Comparison of ENCODE assay signal across 18 cellular contexts in the genomic region with DNA sequence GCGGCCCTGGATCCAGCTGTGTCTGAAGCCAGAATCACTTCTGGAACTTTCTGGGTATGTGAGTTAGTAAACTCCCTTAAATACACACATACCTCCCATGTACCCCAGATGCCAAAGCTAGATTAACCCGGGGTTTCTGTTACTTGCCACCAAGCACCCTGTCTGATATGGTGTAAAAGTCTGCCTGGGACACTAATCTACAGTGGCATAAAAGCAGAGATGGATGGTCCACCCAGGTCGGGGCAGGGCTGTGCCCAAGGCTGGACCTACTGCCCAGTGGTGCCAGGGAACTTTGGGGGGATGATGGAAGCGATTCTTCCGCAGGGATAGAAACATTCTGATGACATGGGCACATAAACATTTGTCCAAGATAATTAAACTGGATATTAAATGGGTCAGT. TPM values are rescaled to one million over a fixed set of nuclear protein-coding genes. Genes with fewer than 3 reads are reported as not detected.
DNase-seq lines count a peak whose midpoint lies in the region; ATAC-seq, FAIRE-seq and TF ChIP-seq lines count a peak whose summit lies in the region.
"Had no signal": no experiment of that assay in that cellular context is flagged by ENCODE, and none has a peak within 500 bp of the region (broad histone marks: within the 10 kb centered on the region; RNA-seq: fewer than 3 reads in every experiment).

No MANE protein-coding gene starts in this region.

- H3K9me3 ChIP-seq in kidney (ENCODE audit: control insufficient read depth in 1 of 2, low read length in 2 of 2) (no peaks in the 10 kb centered on the region), sigmoid colon (no peaks in the 10 kb centered on the region), OCI-LY7 (ENCODE audit: low read length) (no peaks in the 10 kb centered on the region)
- H3K9me3 ChIP-seq: mucosa of descending colon had no signal

- TF ChIP-seq CTCF in natural killer cell (IDR thresholded peaks at IDR 0.05) (no peak), kidney (IDR thresholded peaks at IDR 0.05; ENCODE audit: borderline replicate concordance, extremely low read depth, insufficient read depth) (no peak), sigmoid colon (IDR thresholded peaks at IDR 0.05) (no peak), OCI-LY7 (conservative IDR thresholded peaks at IDR 0.05; ENCODE audit: low read length) (no peak)

- TF ChIP-seq POLR2A in sigmoid colon (IDR thresholded peaks at IDR 0.05), result no peak

- peak overlapping the region; percentile 73 to 89 for H3K27ac Mint-ChIP-seq in natural killer cell
- H3K27ac Mint-ChIP-seq in natural killer cell treated with Interleukin-12 subunit alpha and Interleukin-12 subunit beta and Interleukin-15 and Interleukin-18, amount 100 ng/mL, for 72 hours, result no peak overlapping the region
- H3K27ac Mint-ChIP-seq: activated T-cell treated with anti-CD3 and anti-CD28 coated beads, Interleukin-2, amount 50 U/mL, for 72 hours; stimulated activated naive CD8-positive, alpha-beta T cell treated with anti-CD3 and anti-CD28 coated beads, Interleukin-15, Interleukin-2, amounts not matched to agents 100 ng/mL and 50 ng/mL, for 24 hours; T-helper 2 cell treated with Interferon-gamma antibody and Interleukin-4, amounts not matched to agents 5 μg/mL and 100 μg/mL, for 36 hours had no signal

- H2AFZ ChIP-seq in OCI-LY7 (ENCODE audit: low read length), result no peak overlapping the region

- FAIRE-seq in kidney (lab: Jason Lieb, UNC), result no peak
- FAIRE-seq: GM18507 had no signal

- no peaks in the 10 kb centered on the region for H3K9me2 ChIP-seq in OCI-LY7 (ENCODE audit: insufficient read depth, low read length)

- H3K4me3 ChIP-seq in kidney (ENCODE audit: low read length in 2 of 2), result no peak overlapping the region
- H3K4me3 ChIP-seq in sigmoid colon, result no peak overlapping the region
- H3K4me3 ChIP-seq in OCI-LY7 (ENCODE audit: low read depth, low read length, poor library complexity, severe bottlenecking), result no peak overlapping the region
- H3K4me3 ChIP-seq: mucosa of descending colon had no signal

- H3K27me3 ChIP-seq in sigmoid colon, result no peaks in the 10 kb centered on the region

- no peak for ATAC-seq in natural killer cell
- no peak for ATAC-seq in natural killer cell treated with Interleukin-12 subunit alpha and Interleukin-12 subunit beta and Interleukin-15 and Interleukin-18, amount 100 ng/mL, for 72 hours
- ATAC-seq in stimulated activated naive CD8-positive, alpha-beta T cell treated with anti-CD3 and anti-CD28 coated beads, Interleukin-15, Interleukin-2, amounts not matched to agents 100 U/mL and 50 U/mL, for 24 hours, result no peak
- ATAC-seq: activated T-cell treated with anti-CD3 and anti-CD28 coated beads, Interleukin-2, amount 50 U/mL, for 72 hours had no signal

- peaks cover 5% of the 10 kb centered on the region in 2 donors for H3K27me3 Mint-ChIP-seq in natural killer cell (ENCODE audit: low read depth in 2 of 2)
- peaks cover 3 to 4% of the 10 kb centered on the region in 2 donors for H3K27me3 Mint-ChIP-seq in natural killer cell treated with Interleukin-12 subunit alpha and Interleukin-12 subunit beta and Interleukin-15 and Interleukin-18, amount 100 ng/mL, for 72 hours

- TF ChIP-seq EP300 in sigmoid colon (IDR thresholded peaks at IDR 0.05), result no peak

- DNase-seq in natural killer cell (no peak), kidney (peak; percentile 37), sigmoid colon (no peak), OCI-LY7 (ENCODE audit: low spot score) (no peak), Kasumi-1 (lab: John Stamatoyannopoulos, UW) (no peak)
- no peak for DNase-seq in natural killer cell treated with Interleukin-12 subunit alpha and Interleukin-12 subunit beta and Interleukin-15 and Interleukin-18, amount 100 ng/mL, for 72 hours (ENCODE audit: low spot score)
- no peak for DNase-seq in stimulated activated CD4-positive, alpha-beta T cell treated with anti-CD3 and anti-CD28 coated beads, Interleukin-12 subunit alpha, Interleukin-12 subunit beta, amount 100 ng/mL, for 4 hours
- no peak for DNase-seq in stimulated activated naive CD8-positive, alpha-beta T cell treated with anti-CD3 and anti-CD28 coated beads, Interleukin-15, Interleukin-2, amounts not matched to agents 100 U/mL and 50 U/mL, for 24 hours
- DNase-seq: activated T-cell treated with anti-CD3 and anti-CD28 coated beads, Interleukin-2, amount 50 U/mL, for 72 hours; anterior cingulate cortex; effector CD4-positive, alpha-beta T cell; NCI-H1436; NCI-H524 treated with DMSO at 0.1 percent for 48 hours had no signal

- H3K4me1 ChIP-seq in kidney (ENCODE audit: control insufficient read depth in 1 of 2, insufficient read depth in 1 of 2, low read depth in 1 of 2, low read length in 2 of 2) (peaks cover 0 to 5% of the 10 kb centered on the region in 2 donors), sigmoid colon (peaks cover 0 to 79% (median 77%) of the 10 kb centered on the region in 4 donors), OCI-LY7 (ENCODE audit: insufficient read depth, low read length, poor library complexity, severe bottlenecking) (no peaks in the 10 kb centered on the region)
- H3K4me1 ChIP-seq: foreskin keratinocyte had no signal

- H3K9me3 Mint-ChIP-seq in natural killer cell, result no peaks in the 10 kb centered on the region
- H3K9me3 Mint-ChIP-seq in natural killer cell treated with Interleukin-12 subunit alpha and Interleukin-12 subunit beta and Interleukin-15 and Interleukin-18, amount 100 ng/mL, for 72 hours, result no peaks in the 10 kb centered on the region
- H3K9me3 Mint-ChIP-seq: activated T-cell treated with anti-CD3 and anti-CD28 coated beads, Interleukin-2, amount 50 U/mL, for 72 hours; stimulated activated naive CD8-positive, alpha-beta T cell treated with anti-CD3 and anti-CD28 coated beads, Interleukin-15, Interleukin-2, amounts not matched to agents 100 ng/mL and 50 ng/mL, for 24 hours; T-helper 2 cell treated with Interferon-gamma antibody and Interleukin-4, amounts not matched to agents 5 μg/mL and 100 μg/mL, for 36 hours had no signal

- no peaks in the 10 kb centered on the region for H3K36me3 ChIP-seq in kidney (ENCODE audit: control insufficient read depth in 1 of 2, insufficient read depth in 2 of 2, low read length in 2 of 2)
- peaks cover 15 to 22% (median 18%) of the 10 kb centered on the region in 4 donors for H3K36me3 ChIP-seq in sigmoid colon
- no peaks in the 10 kb centered on the region for H3K36me3 ChIP-seq in OCI-LY7 (ENCODE audit: insufficient read depth, low read length)

- POLR2A ChIA-PET in OCI-LY7 (lab: Charles Lee), result interaction anchor here (0.6 kb wide), 1 partner anchor 11 kb away, joined by 3 read pairs; no protein-coding TSS in a partner anchor

- peaks cover 20 to 29% of the 10 kb centered on the region in 2 donors for H3K4me1 Mint-ChIP-seq in natural killer cell
- H3K4me1 Mint-ChIP-seq in natural killer cell treated with Interleukin-12 subunit alpha and Interleukin-12 subunit beta and Interleukin-15 and Interleukin-18, amount 100 ng/mL, for 72 hours (ENCODE audit: low read depth in 2 of 2), result peaks cover 16 to 18% of the 10 kb centered on the region in 2 donors

- 83 to 84% methylated on average over 5 of the region's 5 CpGs for WGBS in sigmoid colon, 2 donors

- intact Hi-C loops in natural killer cell (cut with micrococcal nuclease) (loop anchor here (10.0 kb wide), 1 partner anchor 84 kb away; no protein-coding TSS in a partner anchor), kidney (cut with DNase I) (no loop called here), sigmoid colon (cut with DNase I) (loop anchor here (5.0 kb wide), 1 partner anchor 53 kb away; no protein-coding TSS in a partner anchor), OCI-LY7 (cut with micrococcal nuclease; ENCODE audit: unreplicated experiment) (no loop called here)

- no peaks in the 10 kb centered on the region for H3K36me3 Mint-ChIP-seq in natural killer cell
- no peaks in the 10 kb centered on the region for H3K36me3 Mint-ChIP-seq in natural killer cell treated with Interleukin-12 subunit alpha and Interleukin-12 subunit beta and Interleukin-15 and Interleukin-18, amount 100 ng/mL, for 72 hours

- no peaks in the 10 kb centered on the region for H3K79me2 ChIP-seq in OCI-LY7 (ENCODE audit: insufficient read depth, low read depth, low read length)

- H3K27ac ChIP-seq in kidney (ENCODE audit: low read depth in 2 of 2, low read length in 2 of 2) (peak overlapping the region; percentile 16 to 32), sigmoid colon (peak overlapping the region; percentile 91 to 100 (median 98)), OCI-LY7 (ENCODE audit: low read depth, low read length, poor library complexity, severe bottlenecking) (no peak overlapping the region)
- H3K27ac ChIP-seq: foreskin keratinocyte had no signal

- no peaks in the 10 kb centered on the region for H4K20me1 ChIP-seq in OCI-LY7 (ENCODE audit: insufficient read depth, low read length)

- BruUV-seq in OCI-LY7 (replicated peaks; lab: Mats Ljungman, UMichigan), result no TSS peak

- H3K9ac ChIP-seq in kidney (ENCODE audit: low read length in 2 of 2), result peak overlapping the region in 1 of 2 donors; percentile 65

- H3K4me2 ChIP-seq in OCI-LY7 (ENCODE audit: low read length), result no peak overlapping the region

- CTCF ChIA-PET in OCI-LY7 (lab: Charles Lee; ENCODE audit: unreplicated experiment), result no interaction called here

- no peak overlapping the region for H3K4me3 Mint-ChIP-seq in natural killer cell
- no peak overlapping the region for H3K4me3 Mint-ChIP-seq in natural killer cell treated with Interleukin-12 subunit alpha and Interleukin-12 subunit beta and Interleukin-15 and Interleukin-18, amount 100 ng/mL, for 72 hours
- H3K4me3 Mint-ChIP-seq: activated T-cell treated with anti-CD3 and anti-CD28 coated beads, Interleukin-2, amount 50 U/mL, for 72 hours; stimulated activated naive CD8-positive, alpha-beta T cell treated with anti-CD3 and anti-CD28 coated beads, Interleukin-15, Interleukin-2, amounts not matched to agents 100 ng/mL and 50 ng/mL, for 24 hours; T-helper 2 cell treated with Interferon-gamma antibody and Interleukin-4, amounts not matched to agents 5 μg/mL and 100 μg/mL, for 36 hours had no signal

RNA-seq across cellular contexts. Expression of a gene that starts 12.7 kb away (rescaled TPM):
- total RNA-seq in natural killer cell (not detected), kidney (9.3 TPM), sigmoid colon (100 to 1,000 TPM; 118 to 263 (median 138) TPM), OCI-LY7 (2022) (not detected in 2 replicates)
- total RNA-seq in natural killer cell treated with Interleukin-12 subunit alpha and Interleukin-12 subunit beta and Interleukin-15 and Interleukin-18, amount 100 ng/mL, for 72 hours, result not detected
- polyA plus RNA-seq in kidney (ENCODE audit: insufficient read depth, low read depth, low replicate concordance) (19.0 TPM), sigmoid colon (10 to 100 TPM in 1 of 3 donors, 1 to 10 TPM in 2; 1.8 to 18.7 (median 4.2) TPM)
- not detected in 2 replicates for total RNA-seq in OCI-LY7 (2014; rRNA removed; shearing (Covaris generic))
- total RNA-seq: activated T-cell treated with anti-CD3 and anti-CD28 coated beads, Interleukin-2, amount 50 U/mL, for 72 hours had no signal

RNA-seq across cellular contexts. Expression of a gene that starts 19.6 kb away (rescaled TPM):
- total RNA-seq in natural killer cell (not detected), kidney (not detected), sigmoid colon (1 to 10 TPM in 3 of 4 donors, not detected in 1; 1.9 to 2.2 (median 2.1) TPM), OCI-LY7 (2022) (not detected in 2 replicates)
- not detected for total RNA-seq in natural killer cell treated with Interleukin-12 subunit alpha and Interleukin-12 subunit beta and Interleukin-15 and Interleukin-18, amount 100 ng/mL, for 72 hours
- polyA plus RNA-seq in kidney (ENCODE audit: insufficient read depth, low read depth, low replicate concordance) (not detected), sigmoid colon (not detected)
- not detected in 2 replicates for total RNA-seq in OCI-LY7 (2014; rRNA removed; shearing (Covaris generic))
- total RNA-seq: activated T-cell treated with anti-CD3 and anti-CD28 coated beads, Interleukin-2, amount 50 U/mL, for 72 hours; foreskin keratinocyte had no signal
- polyA plus RNA-seq: foreskin keratinocyte had no signal

RNA-seq across cellular contexts. Expression of a gene that starts 48.3 kb away (rescaled TPM):
- total RNA-seq in natural killer cell (10 to 100 TPM; 14.9 to 18.3 (median 18.2) TPM), kidney (22.4 TPM), sigmoid colon (10 to 100 TPM; 17.5 to 43.5 (median 25.3) TPM), OCI-LY7 (2022) (59.8 and 65.2 TPM in 2 replicates)
- total RNA-seq in natural killer cell treated with Interleukin-12 subunit alpha and Interleukin-12 subunit beta and Interleukin-15 and Interleukin-18, amount 100 ng/mL, for 72 hours, result 10 to 100 TPM; 17.1 to 24.6 TPM
- polyA plus RNA-seq in kidney (ENCODE audit: insufficient read depth, low read depth, low replicate concordance) (12.9 TPM), sigmoid colon (10 to 100 TPM in 1 of 3 donors, 1 to 10 TPM in 2; 1.6 to 14.4 (median 1.8) TPM)
- 21.5 and 30.0 TPM in 2 replicates for total RNA-seq in OCI-LY7 (2014; rRNA removed; shearing (Covaris generic))

Comparison
In these comparisons a context has a peak if more than half of its experiments do, and no peak if none do; other contexts are left out.
1. H3K27ac Mint-ChIP-seq: peak in natural killer cell (2 of 2); none in natural killer cell treated with Interleukin-12 subunit alpha and Interleukin-12 subunit beta and Interleukin-15 and Interleukin-18, amount 100 ng/mL, for 72 hours (0 of 2).
2. RNA of a gene that starts 12.7 kb away (total RNA-seq): 118 to 263 TPM in sigmoid colon; 9.3 TPM in kidney (single experiment), not detected in natural killer cell treated with Interleukin-12 subunit alpha and Interleukin-12 subunit beta and Interleukin-15 and Interleukin-18, amount 100 ng/mL, for 72 hours, not detected in natural killer cell and not detected in OCI-LY7; every median in the first group is over 10 times any median in the second.
3. intact Hi-C loops: an anchor here in natural killer cell (10.0 kb wide) and sigmoid colon (5.0 kb wide); none called in kidney and OCI-LY7.